In the genomic region with DNA sequence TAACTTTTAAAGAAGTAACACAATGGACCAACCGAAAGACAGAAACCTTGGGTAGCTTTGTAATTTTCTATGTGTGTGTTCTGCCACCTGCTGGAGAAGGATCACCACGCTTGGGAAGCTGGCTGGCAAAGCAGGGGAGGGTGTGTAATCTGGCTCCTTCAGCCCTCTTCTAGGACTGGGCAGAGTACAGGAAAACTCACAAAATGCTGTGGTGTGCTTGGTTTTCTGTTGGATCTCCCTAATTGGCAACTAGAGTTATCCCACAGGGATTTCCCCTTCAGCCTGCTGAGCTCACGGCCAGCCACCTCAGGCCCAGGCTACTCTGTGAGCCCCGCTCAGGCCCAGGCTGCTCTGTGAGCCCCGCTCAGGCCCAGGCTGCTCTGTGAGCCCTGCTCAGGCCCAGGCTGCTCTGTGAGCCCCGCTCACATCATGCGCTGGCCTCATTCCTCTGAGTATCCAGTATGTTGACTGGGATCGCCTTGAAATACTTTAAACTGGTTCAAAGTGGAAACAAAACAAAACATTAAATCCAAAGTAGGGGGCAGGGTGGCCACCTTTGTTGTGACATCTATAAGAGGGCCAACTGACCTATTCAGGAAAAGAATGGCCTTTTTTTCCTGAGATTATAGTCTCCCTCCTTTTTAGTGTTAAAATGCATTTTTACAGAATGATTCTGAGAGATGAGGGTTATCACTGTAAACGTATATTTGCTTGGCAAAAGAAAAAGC, we compare ENCODE assay signal across 8 cellular contexts. TPM values are rescaled to one million over a fixed set of nuclear protein-coding genes. Genes with fewer than 3 reads are reported as not detected.
DNase-seq lines count a peak whose midpoint lies in the region; ATAC-seq and TF ChIP-seq lines count a peak whose summit lies in the region.

No MANE protein-coding gene starts in this region.

- no peaks in the 10 kb centered on the region for H3K27me3 ChIP-seq in muscle layer of colon (ENCODE audit: control insufficient read depth in 1 of 2, insufficient read depth in 2 of 2, low read length in 2 of 2)

- H3K9me3 ChIP-seq in muscle layer of colon (ENCODE audit: low read length), result no peaks in the 10 kb centered on the region

- TF ChIP-seq CTCF in epithelial cell of proximal tubule (conservative IDR thresholded peaks at IDR 0.05; ENCODE audit: low read depth, low read length), result peak; percentile 85

- DNase-seq in AG08395 (ENCODE audit: low spot score) (peak; percentile 78), NCI-H524 (lab: John Stamatoyannopoulos, UW) (peak; percentile 55 to 77), epithelial cell of proximal tubule (ENCODE audit: low read depth) (no peak)
- peak; percentile 35 for DNase-seq in activated CD8-positive, alpha-beta memory T cell treated with anti-CD3 and anti-CD28 coated beads, Interleukin-2, amount 50 U/mL, for 4 hours
- peak; percentile 14 to 62 (median 31) for DNase-seq in stimulated activated naive CD4-positive, alpha-beta T cell (lab: John Stamatoyannopoulos, UW)

- H3K36me3 ChIP-seq in muscle layer of colon (ENCODE audit: insufficient read depth, low read length), result no peaks in the 10 kb centered on the region

- no peak overlapping the region for H3K9ac ChIP-seq in muscle layer of colon (ENCODE audit: low read length)

- ATAC-seq in GM18519 (IDR thresholded peaks at IDR 0.05; ENCODE audit: low FRiP score, unreplicated experiment) (peak; percentile 42), HG03378 (IDR thresholded peaks at IDR 0.05; ENCODE audit: unreplicated experiment) (peak; percentile 50)

- peaks cover 50% of the 10 kb centered on the region for H3K4me1 ChIP-seq in muscle layer of colon (ENCODE audit: insufficient read depth, low read length)

- no peak overlapping the region for H3K4me3 ChIP-seq in epithelial cell of proximal tubule (ENCODE audit: low read depth, low read length)
- H3K4me3 ChIP-seq in muscle layer of colon (ENCODE audit: low read depth in 1 of 2, low read length in 2 of 2), result no peak overlapping the region

- H3K27ac ChIP-seq in muscle layer of colon (ENCODE audit: low read depth, low read length), result peak overlapping the region; percentile 70

RNA-seq across cellular contexts. Expression of a gene that starts 52.0 kb away (rescaled TPM):
- not detected in 2 replicates for total RNA-seq in epithelial cell of proximal tubule

RNA-seq across cellular contexts. Expression of a gene that starts 53.3 kb away (rescaled TPM):
- not detected in 2 replicates for total RNA-seq in epithelial cell of proximal tubule
